In the genomic region with DNA sequence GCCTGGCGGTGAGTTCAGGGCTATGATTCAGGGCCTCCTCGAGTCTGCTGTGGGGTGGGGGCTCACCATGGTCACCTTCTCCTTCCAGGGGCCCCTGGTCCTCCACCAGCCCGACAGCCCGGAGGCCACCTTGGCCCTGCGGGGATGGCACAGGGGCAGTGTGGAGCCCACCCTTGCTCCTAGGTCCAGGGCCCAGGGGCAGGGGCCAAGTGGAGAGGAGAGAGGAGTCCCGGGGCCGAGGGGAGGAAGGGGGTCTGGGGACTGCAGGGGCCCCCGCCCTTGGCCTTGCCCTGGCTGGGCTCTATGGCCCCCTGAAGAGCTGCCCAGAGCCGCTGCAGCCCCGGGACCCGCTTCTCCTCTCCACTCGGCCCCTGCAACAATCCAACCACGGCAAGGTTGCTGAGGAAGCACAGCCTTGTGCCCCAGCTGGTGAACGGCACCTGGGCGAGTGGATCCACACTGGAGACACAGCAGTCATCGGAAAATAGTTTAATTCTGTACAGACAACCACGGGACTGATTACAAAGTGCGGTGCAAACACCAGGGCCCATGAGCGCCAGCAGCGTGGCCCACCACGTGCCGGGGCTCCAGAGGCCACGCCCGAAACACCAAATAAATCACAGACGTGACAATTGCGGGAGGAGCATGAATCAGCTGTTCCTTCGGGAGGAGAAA, we compare ENCODE assay signal across 18 cellular contexts. TPM values are rescaled to one million over a fixed set of nuclear protein-coding genes. Genes with fewer than 3 reads are reported as not detected.
"Had no signal": no experiment of that assay in that cellular context is flagged by ENCODE, and none has a peak within 500 bp of the region (broad histone marks: within the 10 kb centered on the region; RNA-seq: fewer than 3 reads in every experiment).

No MANE protein-coding gene starts in this region.

- DNase-seq: activated CD4-positive, alpha-beta T cell treated with anti-CD3 and anti-CD28 coated beads, Interleukin-2, amount 10 ng/mL, durations not matched to agents 24 days and 14 days; activated CD8-positive, alpha-beta memory T cell treated with anti-CD3 and anti-CD28 coated beads for 24 hours; activated gamma-delta T cell treated with Interleukin-2 at 50 U/mL for 16 hours; amniotic stem cell; caudate nucleus; effector memory CD4-positive, alpha-beta T cell; foreskin melanocyte; left colon; mammary epithelial cell; naive thymus-derived CD4-positive, alpha-beta T cell; retina; T-helper 2 cell had no signal

- H3K9me3 ChIP-seq: pancreas, thoracic aorta had no signal

- H3K27me3 ChIP-seq: pancreas had no signal

- ATAC-seq: naive thymus-derived CD4-positive, alpha-beta T cell; pancreas; WTC11 had no signal

- H3K4me1 ChIP-seq: pancreas had no signal

- H3K4me3 ChIP-seq: coronary artery, pancreas, smooth muscle cell, thoracic aorta had no signal

- H3K27me3 Mint-ChIP-seq: activated CD4-positive, alpha-beta T cell treated with anti-CD3 and anti-CD28 coated beads, Interleukin-2, amount 10 ng/mL, durations not matched to agents 24 days and 14 days; activated naive CD8-positive, alpha-beta T cell; naive thymus-derived CD4-positive, alpha-beta T cell had no signal

- H3K9me3 Mint-ChIP-seq: activated CD4-positive, alpha-beta T cell treated with anti-CD3 and anti-CD28 coated beads, Interleukin-2, amount 10 ng/mL, durations not matched to agents 24 days and 14 days; WTC11 had no signal

- H3K27ac ChIP-seq: coronary artery, pancreas, thoracic aorta had no signal

- H3K4me3 Mint-ChIP-seq: activated CD4-positive, alpha-beta T cell treated with anti-CD3 and anti-CD28 coated beads, Interleukin-2, amount 10 ng/mL, durations not matched to agents 24 days and 14 days; activated naive CD8-positive, alpha-beta T cell; naive thymus-derived CD4-positive, alpha-beta T cell; WTC11 had no signal

- H3K27ac Mint-ChIP-seq: activated CD4-positive, alpha-beta T cell treated with anti-CD3 and anti-CD28 coated beads, Interleukin-2, amount 10 ng/mL, durations not matched to agents 24 days and 14 days; activated naive CD8-positive, alpha-beta T cell; WTC11 had no signal

- H3K4me1 Mint-ChIP-seq: activated CD4-positive, alpha-beta T cell treated with anti-CD3 and anti-CD28 coated beads, Interleukin-2, amount 10 ng/mL, durations not matched to agents 24 days and 14 days; naive thymus-derived CD4-positive, alpha-beta T cell; WTC11 had no signal

RNA-seq across cellular contexts. Expression of a gene that starts 23.0 kb away (rescaled TPM):
- total RNA-seq: smooth muscle cell had no signal
- polyA plus RNA-seq: smooth muscle cell had no signal
